In the genomic region with DNA sequence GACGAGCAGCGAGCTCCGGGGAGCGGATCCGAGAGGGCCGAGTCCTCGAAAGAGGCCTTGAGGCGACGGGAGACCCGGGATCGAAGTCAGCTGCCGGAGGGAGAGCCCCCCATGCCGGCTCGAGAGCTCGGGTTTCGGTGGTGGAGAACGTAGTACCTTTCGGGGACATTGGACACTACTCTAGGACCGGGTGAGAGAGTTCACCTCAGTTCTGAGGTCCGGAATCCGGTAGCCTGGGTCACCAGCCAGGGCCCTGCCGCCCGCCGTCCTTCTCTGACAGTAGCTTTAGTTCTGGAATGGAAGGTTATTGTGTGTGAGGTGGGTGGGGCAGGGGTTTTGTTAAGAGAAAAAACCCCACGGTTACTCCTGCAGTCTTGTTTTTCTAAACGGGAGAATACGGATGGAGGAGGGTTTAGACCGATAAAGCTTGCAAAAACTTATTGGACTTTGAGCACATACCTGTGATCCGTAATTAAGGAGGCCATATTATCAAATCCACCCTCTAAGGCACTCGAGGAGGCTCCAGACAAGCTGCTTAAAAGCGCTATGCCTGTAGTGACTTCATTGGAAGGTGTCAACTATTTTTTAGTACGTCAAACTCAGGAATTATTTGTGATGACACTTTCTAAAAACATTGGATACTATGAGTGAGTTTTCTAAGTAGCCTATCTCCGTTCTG, we compare ENCODE assay signal across 8 cellular contexts. TPM values are rescaled to one million over a fixed set of nuclear protein-coding genes. Genes with fewer than 3 reads are reported as not detected.
DNase-seq lines count a peak whose midpoint lies in the region; ATAC-seq, FAIRE-seq and TF ChIP-seq lines count a peak whose summit lies in the region.

No MANE protein-coding gene starts in this region.

- H2AFZ ChIP-seq in neural cell (ENCODE audit: low read depth, low read length) = peak overlapping the region; percentile 80

- TF ChIP-seq POLR2A in erythroblast (IDR thresholded peaks at IDR 0.05; ENCODE audit: low read length) = no peak

- TF ChIP-seq EP300 in neural cell (conservative IDR thresholded peaks at IDR 0.05; ENCODE audit: poor library complexity, severe bottlenecking) = no peak

- H3K27me3 ChIP-seq in BJ (ENCODE audit: control insufficient read depth, insufficient read depth, low read length) = no peaks in the 10 kb centered on the region
- H3K27me3 ChIP-seq in neural cell (ENCODE audit: insufficient read depth, low read depth, low read length) = no peaks in the 10 kb centered on the region

- no peaks in the 10 kb centered on the region for H3K9me2 ChIP-seq in neural cell (ENCODE audit: insufficient read depth, low read length)

- H3K4me3 ChIP-seq in BJ (ENCODE audit: low read depth, low read length) (peak overlapping the region; percentile 49), neural cell (ENCODE audit: low read length) (peak overlapping the region; percentile 92)

- no peak for TF ChIP-seq CTCF in BJ (IDR thresholded peaks at IDR 0.05; ENCODE audit: insufficient read depth, low read depth, low read length)
- no peak for TF ChIP-seq CTCF in VCaP (conservative IDR thresholded peaks at IDR 0.05)
- no peak for TF ChIP-seq CTCF in neural cell (IDR thresholded peaks at IDR 0.05; ENCODE audit: poor library complexity, severe bottlenecking)

- no peaks in the 10 kb centered on the region for H3F3A ChIP-seq in neural cell (ENCODE audit: insufficient read depth, low read length, poor library complexity, severe bottlenecking)

- no peak for FAIRE-seq in RCC 7860 (lab: Jason Lieb, UNC)

- POLR2A ChIA-PET in BJ (lab: Charles Lee) = no interaction called here

- peak overlapping the region; percentile 96 for H3K9ac ChIP-seq in neural cell (ENCODE audit: low read length)

- no peaks in the 10 kb centered on the region for H3K9me3 ChIP-seq in neural cell (ENCODE audit: low read length)

- H3K4me2 ChIP-seq in neural cell (ENCODE audit: low read length) = peak overlapping the region; percentile 98

- peak; percentile 3 for ATAC-seq in GM19043 (IDR thresholded peaks at IDR 0.05; ENCODE audit: low read depth, unreplicated experiment)
- ATAC-seq in HG03342 (IDR thresholded peaks at IDR 0.05; ENCODE audit: unreplicated experiment) = peak; percentile 8

- H3K27ac ChIP-seq in VCaP (peak overlapping the region; percentile 95), neural cell (ENCODE audit: low read length) (peak overlapping the region; percentile 95)

- H3K79me2 ChIP-seq in neural cell (replicated peaks; ENCODE audit: insufficient read depth, low read length) = peaks cover 54% of the 10 kb centered on the region

- peak; percentile 7 for DNase-seq in BJ (ENCODE audit: low read depth)
- peak; percentile 68 to 80 for DNase-seq in erythroblast (lab: John Stamatoyannopoulos, UW)
- DNase-seq in mucosa of gallbladder (ENCODE audit: low spot score) = no peak
- no peak for DNase-seq in RCC 7860 (ENCODE audit: low spot score)

- H3K36me3 ChIP-seq in BJ (ENCODE audit: control insufficient read depth, insufficient read depth, low read length) (no peaks in the 10 kb centered on the region), neural cell (ENCODE audit: insufficient read depth, low read length) (no peaks in the 10 kb centered on the region)

- CTCF ChIA-PET in BJ (lab: Yijun Ruan, JAX) = interaction anchor here (0.9 to 1.1 kb wide), 2 partner anchors 12 to 144 kb away, joined by 3 to 5 read pairs; no protein-coding TSS in a partner anchor

- no peak for TF ChIP-seq RAD21 in neural cell (conservative IDR thresholded peaks at IDR 0.05)

- peaks cover 4% of the 10 kb centered on the region for H4K20me1 ChIP-seq in neural cell (ENCODE audit: insufficient read depth)

TF ChIP-seq in neural cell, 6 proteins besides CTCF, POLR2A, EP300 and RAD21:
- peak; percentile 37 for TF ChIP-seq TAF1 (IDR thresholded peaks at IDR 0.05; ENCODE audit: low read depth)
- no peak for TF ChIP-seq POLR2AphosphoS5 (IDR thresholded peaks at IDR 0.05)
- TF ChIP-seq, protein P1, sequence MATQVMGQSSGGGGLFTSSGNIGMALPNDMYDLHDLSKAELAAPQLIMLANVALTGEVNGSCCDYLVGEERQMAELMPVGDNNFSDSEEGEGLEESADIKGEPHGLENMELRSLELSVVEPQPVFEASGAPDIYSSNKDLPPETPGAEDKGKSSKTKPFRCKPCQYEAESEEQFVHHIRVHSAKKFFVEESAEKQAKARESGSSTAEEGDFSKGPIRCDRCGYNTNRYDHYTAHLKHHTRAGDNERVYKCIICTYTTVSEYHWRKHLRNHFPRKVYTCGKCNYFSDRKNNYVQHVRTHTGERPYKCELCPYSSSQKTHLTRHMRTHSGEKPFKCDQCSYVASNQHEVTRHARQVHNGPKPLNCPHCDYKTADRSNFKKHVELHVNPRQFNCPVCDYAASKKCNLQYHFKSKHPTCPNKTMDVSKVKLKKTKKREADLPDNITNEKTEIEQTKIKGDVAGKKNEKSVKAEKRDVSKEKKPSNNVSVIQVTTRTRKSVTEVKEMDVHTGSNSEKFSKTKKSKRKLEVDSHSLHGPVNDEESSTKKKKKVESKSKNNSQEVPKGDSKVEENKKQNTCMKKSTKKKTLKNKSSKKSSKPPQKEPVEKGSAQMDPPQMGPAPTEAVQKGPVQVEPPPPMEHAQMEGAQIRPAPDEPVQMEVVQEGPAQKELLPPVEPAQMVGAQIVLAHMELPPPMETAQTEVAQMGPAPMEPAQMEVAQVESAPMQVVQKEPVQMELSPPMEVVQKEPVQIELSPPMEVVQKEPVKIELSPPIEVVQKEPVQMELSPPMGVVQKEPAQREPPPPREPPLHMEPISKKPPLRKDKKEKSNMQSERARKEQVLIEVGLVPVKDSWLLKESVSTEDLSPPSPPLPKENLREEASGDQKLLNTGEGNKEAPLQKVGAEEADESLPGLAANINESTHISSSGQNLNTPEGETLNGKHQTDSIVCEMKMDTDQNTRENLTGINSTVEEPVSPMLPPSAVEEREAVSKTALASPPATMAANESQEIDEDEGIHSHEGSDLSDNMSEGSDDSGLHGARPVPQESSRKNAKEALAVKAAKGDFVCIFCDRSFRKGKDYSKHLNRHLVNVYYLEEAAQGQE (IDR thresholded peaks at IDR 0.05; ENCODE audit: borderline replicate concordance) = peak; percentile 48

RNA-seq across cellular contexts. Expression of gene SCYL2, which starts 0.8 kb away (rescaled TPM):
- polyA plus RNA-seq in BJ (2011; rRNA removed) (12.4 and 31.0 TPM in 2 replicates), neural cell (80.9 and 101 TPM in 2 replicates)
- polyA minus RNA-seq in BJ (2011; rRNA and poly(A)+ RNA removed) = 34.7 and 38.5 TPM in 2 replicates
- polyA minus RNA-seq in neural cell = 189 and 212 TPM in 2 replicates
- total RNA-seq in mucosa of gallbladder = 50.5 TPM

RNA-seq across cellular contexts. Expression of gene DEPDC4, which starts 0.9 kb away (rescaled TPM):
- polyA plus RNA-seq in BJ (2011; rRNA removed) (0.28 and 0.43 TPM in 2 replicates), neural cell (1.2 TPM in 1 of 2 replicates, not detected in the other)
- 0.19 and 0.31 TPM in 2 replicates for polyA minus RNA-seq in BJ (2011; rRNA and poly(A)+ RNA removed)
- polyA minus RNA-seq in neural cell = 0.93 and 1.2 TPM in 2 replicates
- 2.1 TPM for total RNA-seq in mucosa of gallbladder

Comparison
In these comparisons a context has a peak if more than half of its experiments do, and no peak if none do; other contexts are left out.
1. DNase-seq: peak in BJ (single experiment) and erythroblast (2 of 2); none in mucosa of gallbladder (single experiment) and RCC 7860 (single experiment).